ENCODE assay signal across 7 cellular contexts in genomic region chr11:66842501-66842895, GRCh38. TPM values are rescaled to one million over a fixed set of nuclear protein-coding genes. Genes with fewer than 3 reads are reported as not detected.
DNase-seq lines count a peak whose midpoint lies in the region; ATAC-seq, FAIRE-seq and TF ChIP-seq lines count a peak whose summit lies in the region.

No MANE protein-coding gene starts in this region.

- no peaks in the 10 kb centered on the region for H3K9me3 ChIP-seq in T-helper 17 cell (ENCODE audit: control insufficient read depth, low read length, poor library complexity, severe bottlenecking)
- H3K9me3 ChIP-seq in gastroesophageal sphincter: no peaks in the 10 kb centered on the region
- no peaks in the 10 kb centered on the region for H3K9me3 ChIP-seq in small intestine (ENCODE audit: control insufficient read depth, low read depth)

- peaks cover 3 to 54% (median 20%) of the 10 kb centered on the region in 3 donors for H3K4me1 ChIP-seq in gastroesophageal sphincter
- peaks cover 4 to 11% of the 10 kb centered on the region in 2 donors for H3K4me1 ChIP-seq in small intestine (ENCODE audit: control insufficient read depth in 2 of 2, insufficient read depth in 1 of 2, low read depth in 1 of 2, low read length in 1 of 2)

- no peak for TF ChIP-seq CTCF in gastroesophageal sphincter (IDR thresholded peaks at IDR 0.05)

- H3K27me3 ChIP-seq in H7 (ENCODE audit: control insufficient read depth, insufficient read depth, low read length): no peaks in the 10 kb centered on the region
- H3K27me3 ChIP-seq in gastroesophageal sphincter: no peaks in the 10 kb centered on the region
- H3K27me3 ChIP-seq in small intestine (ENCODE audit: control insufficient read depth in 2 of 2, insufficient read depth in 2 of 2, low read length in 2 of 2): no peaks in the 10 kb centered on the region

- H3K27ac Mint-ChIP-seq in T-helper 17 cell: peak overlapping the region; percentile 95

- H3K27ac ChIP-seq in gastroesophageal sphincter (peak overlapping the region; percentile 97 to 99 (median 98)), small intestine (ENCODE audit: low read depth in 1 of 2, low read length in 1 of 2) (peak overlapping the region; percentile 95 to 98)

- H3K27me3 Mint-ChIP-seq in T-helper 17 cell: no peaks in the 10 kb centered on the region

- no peak for ATAC-seq in T-helper 17 cell
- ATAC-seq in gastroesophageal sphincter: no peak
- ATAC-seq in HG03159 (IDR thresholded peaks at IDR 0.05; ENCODE audit: unreplicated experiment): no peak

- WGBS in gastroesophageal sphincter (ENCODE audit: low coverage in 1 of 2), 2 donors: 3 to 4% methylated on average over 5 of the region's 11 CpGs
- WGBS in small intestine, 3 donors: 1 to 2% (median 2%) methylated on average over 11 of the region's 11 CpGs

- TF ChIP-seq POLR2A in gastroesophageal sphincter (IDR thresholded peaks at IDR 0.05): no peak

- H3K4me3 ChIP-seq in H7 (ENCODE audit: insufficient read depth, low read depth, low read length): peak overlapping the region; percentile 100
- H3K4me3 ChIP-seq in gastroesophageal sphincter: peak overlapping the region; percentile 80 to 93
- peak overlapping the region; percentile 87 to 96 for H3K4me3 ChIP-seq in small intestine (ENCODE audit: low read depth in 1 of 2, low read length in 2 of 2)

- no peak for FAIRE-seq in small intestine (lab: Jason Lieb, UNC)

- TF ChIP-seq EP300 in gastroesophageal sphincter (IDR thresholded peaks at IDR 0.05): no peak

- DNase-seq in H7 (no peak), T-helper 17 cell (no peak), small intestine (no peak), NAMALWA (ENCODE audit: low spot score) (no peak), DMS114 treated with DMSO at 0.1 percent for 48 hours (lab: John Stamatoyannopoulos, UW; ENCODE audit: unreplicated experiment) (no peak)

- H3K36me3 Mint-ChIP-seq in T-helper 17 cell (ENCODE audit: low read depth): peaks cover 2% of the 10 kb centered on the region

- peaks cover 43% of the 10 kb centered on the region for H3K4me1 Mint-ChIP-seq in T-helper 17 cell

- peak overlapping the region; percentile 96 for H3K4me3 Mint-ChIP-seq in T-helper 17 cell

- H3K36me3 ChIP-seq in H7 (replicated peaks; ENCODE audit: control insufficient read depth, insufficient read depth, low read length) (peaks cover 13% of the 10 kb centered on the region), gastroesophageal sphincter (peaks cover 0 to 47% of the 10 kb centered on the region in 2 donors), small intestine (ENCODE audit: control insufficient read depth in 2 of 2, insufficient read depth in 2 of 2, low read length in 2 of 2) (no peaks in the 10 kb centered on the region)

RNA-seq across cellular contexts. Expression of gene RCE1, which starts 0.7 kb away (rescaled TPM):
- 43.1 and 50.6 TPM in 2 replicates for total RNA-seq in H7 (2014; rRNA removed; shearing (Covaris generic))
- 10 to 100 TPM; 36.2 to 41.6 TPM for total RNA-seq in T-helper 17 cell
- total RNA-seq in gastroesophageal sphincter: 10 to 100 TPM in 3 of 4 donors, 1 to 10 TPM in 1; 9.5 to 14.8 (median 11.7) TPM
- polyA plus RNA-seq in small intestine: 10 to 100 TPM; 15.1 to 21.7 (median 19.8) TPM

RNA-seq across cellular contexts. Expression of gene LRFN4, which starts 14.4 kb away (rescaled TPM):
- 62.5 and 65.4 TPM in 2 replicates for total RNA-seq in H7 (2014; rRNA removed; shearing (Covaris generic))
- total RNA-seq in T-helper 17 cell: 1 to 10 TPM; 6.2 to 8.3 TPM
- total RNA-seq in gastroesophageal sphincter: 10 to 100 TPM in 2 of 4 donors, 1 to 10 TPM in 2; 7.1 to 17.5 (median 9.2) TPM
- 10 to 100 TPM in 1 of 3 donors, 1 to 10 TPM in 2; 1.4 to 12.2 (median 2.7) TPM for polyA plus RNA-seq in small intestine
